8 cellular contexts compared by ENCODE assay signal in genomic region chr10:89702121-89702480, GRCh38. TPM values are rescaled to one million over a fixed set of nuclear protein-coding genes. Genes with fewer than 3 reads are reported as not detected.
A peak's percentile ranks its signal among the peaks of the same experiment; 100 is the strongest.
DNase-seq lines count a peak whose midpoint lies in the region; ATAC-seq, FAIRE-seq and TF ChIP-seq lines count a peak whose summit lies in the region.

No MANE protein-coding gene starts in this region.

- H3K4me1 ChIP-seq in A549 (peaks cover 25% of the 10 kb centered on the region; the same call in 2 of the 3 replicates), ectodermal cell (ENCODE audit: control insufficient read depth, insufficient read depth, low read length) (peaks cover 4% of the 10 kb centered on the region), neuron (ENCODE audit: insufficient read depth, low read length) (peaks cover 13% of the 10 kb centered on the region)

- no peak for TF ChIP-seq RAD21 in A549 (conservative IDR thresholded peaks at IDR 0.05 in 1 of 2, IDR thresholded peaks at IDR 0.05 in 1 of 2)

- TF ChIP-seq CTCF in A549 (IDR thresholded peaks at IDR 0.05) (no peak), GM12875 (IDR thresholded peaks at IDR 0.05; ENCODE audit: borderline replicate concordance, insufficient read depth, low read depth, low read length) (no peak)

- ATAC-seq in A549 (peak; percentile 9 to 27; a peak in 1 of 6 replicates), SK-N-SH treated with all-trans-retinoic acid at 6 μM for 48 hours (peak; percentile 9), GM21825 (IDR thresholded peaks at IDR 0.05; ENCODE audit: unreplicated experiment) (no peak), HG03139 (IDR thresholded peaks at IDR 0.05; ENCODE audit: unreplicated experiment) (no peak)

- H3K4me3 ChIP-seq in A549: peak overlapping the region; percentile 54
- peak overlapping the region; percentile 79 for H3K4me3 ChIP-seq in GM12875 (ENCODE audit: low read depth, low read length)
- peak overlapping the region; percentile 99 for H3K4me3 ChIP-seq in ectodermal cell (ENCODE audit: insufficient read depth, low read depth, low read length)
- H3K4me3 ChIP-seq in neuron (ENCODE audit: low read length): peak overlapping the region; percentile 61

- WGBS in A549 (ENCODE audit: missing lambda C conversion rate): 15% methylated on average over 7 of the region's 7 CpGs
- WGBS in ectodermal cell, 2 experiments: 10 to 16% methylated on average over 6 of the region's 7 CpGs

- POLR2A ChIA-PET in A549 (lab: Yijun Ruan, JAX): interaction anchor here (1.0 kb wide), 1 partner anchor 8 kb away, joined by 3 read pairs; no protein-coding TSS in a partner anchor

- H3K9me3 ChIP-seq in A549: no peaks in the 10 kb centered on the region
- H3K9me3 ChIP-seq in ectodermal cell (ENCODE audit: control insufficient read depth, low read length): no peaks in the 10 kb centered on the region
- no peaks in the 10 kb centered on the region for H3K9me3 ChIP-seq in neuron (ENCODE audit: low read length)

- H3K27me3 ChIP-seq in ectodermal cell (ENCODE audit: control insufficient read depth, insufficient read depth, low read length, poor library complexity, severe bottlenecking) (no peaks in the 10 kb centered on the region), neuron (ENCODE audit: insufficient read depth, low read length) (no peaks in the 10 kb centered on the region)

- peak overlapping the region; percentile 81 to 88 for H3K27ac ChIP-seq in A549
- peak overlapping the region; percentile 87 for H3K27ac ChIP-seq in ectodermal cell (ENCODE audit: insufficient read depth, low read depth, low read length, poor library complexity, severe bottlenecking)

- FAIRE-seq in A549 (lab: Jason Lieb, UNC): no peak

- no peak for TF ChIP-seq EP300 in A549 (IDR thresholded peaks at IDR 0.05)

- CTCF ChIA-PET in A549 (lab: Yijun Ruan, JAX): interaction anchor here (2.0 kb wide), 1 partner anchor 58 kb away, joined by 4 read pairs; no protein-coding TSS in a partner anchor

- peak overlapping the region; percentile 79 for H3K4me2 ChIP-seq in A549

- peak overlapping the region; percentile 51 for H2AFZ ChIP-seq in neuron (ENCODE audit: low read depth, low read length)

- peak in 1 of 2 experiments; percentile 10 for DNase-seq in A549 (ENCODE audit: low read depth in 1 of 2, low spot score in 1 of 2)
- no peak for DNase-seq in GDM1 (lab: John Stamatoyannopoulos, UW)

- TF ChIP-seq POLR2A in A549 (IDR thresholded peaks at IDR 0.05; ENCODE audit: low read length): no peak

- H3K36me3 ChIP-seq in ectodermal cell (ENCODE audit: control insufficient read depth, insufficient read depth, low read length) (no peaks in the 10 kb centered on the region), neuron (ENCODE audit: insufficient read depth, low read length) (no peaks in the 10 kb centered on the region)

TF ChIP-seq in A549, 52 proteins besides CTCF, POLR2A, EP300 and RAD21:
- no peak for TF ChIP-seq HES2 (IDR thresholded peaks at IDR 0.05)
- no peak for TF ChIP-seq CBX2 (IDR thresholded peaks at IDR 0.05; ENCODE audit: borderline replicate concordance, low read depth)
- no peak for TF ChIP-seq CHD2 (IDR thresholded peaks at IDR 0.05; ENCODE audit: low read length, partially characterized antibody)
- no peak for TF ChIP-seq RCOR1 (IDR thresholded peaks at IDR 0.05; ENCODE audit: low read depth, low read length)
- TF ChIP-seq RNF2 (IDR thresholded peaks at IDR 0.05; ENCODE audit: borderline replicate concordance, low read depth): no peak
- TF ChIP-seq E2F6 (IDR thresholded peaks at IDR 0.05; ENCODE audit: borderline replicate concordance, low read depth): no peak
- TF ChIP-seq KDM5A (IDR thresholded peaks at IDR 0.05): no peak
- TF ChIP-seq NR3C1 (IDR thresholded peaks at IDR 0.05): no peak
- TF ChIP-seq PBX3 (IDR thresholded peaks at IDR 0.05): no peak

TF ChIP-seq in SK-N-SH treated with all-trans-retinoic acid at 6 μM for 48 hours, 23 proteins besides CTCF, POLR2A, EP300 and RAD21:
- TF ChIP-seq SNAI2 (CRISPR knock-in tag; IDR thresholded peaks at IDR 0.05): no peak
- peak; percentile 82; the same call in 1 of the 2 replicates for TF ChIP-seq ZFP3 (CRISPR knock-in tag; IDR thresholded peaks at IDR 0.05)

RNA-seq across cellular contexts. Expression of gene KIF20B, which starts 0.7 kb away (rescaled TPM):
- polyA plus RNA-seq in A549 (2011; rRNA removed) (14.2 and 14.8 TPM in 2 replicates), A549 (2017; fragmentation: RNase III; extraction: RNeasy Plus Mini Kit Qiagen cat#74134 plus additional on column Dnase treatment) (12.3 to 14.4 TPM (median 12.6 TPM) in 3 replicates)
- 2.0 and 2.3 TPM in 2 replicates for polyA plus RNA-seq in A549 (2012; cell fraction: cytosol; rRNA removed)
- polyA plus RNA-seq in A549 (2012; cell fraction: nucleus; rRNA removed): 1.9 and 2.6 TPM in 2 replicates
- polyA minus RNA-seq in A549 (2011; rRNA and poly(A)+ RNA removed): 4.1 and 4.8 TPM in 2 replicates
- polyA plus RNA-seq in ectodermal cell (2013, experiment 1 of 4): 26.6 TPM
- polyA plus RNA-seq in ectodermal cell (2013, experiment 2 of 4): 29.2 TPM
- polyA plus RNA-seq in ectodermal cell (2013, experiment 3 of 4): 27.1 TPM
- 28.2 TPM for polyA plus RNA-seq in ectodermal cell (2013, experiment 4 of 4)

RNA-seq across cellular contexts. Expression of gene PANK1, which starts 57.1 kb away (rescaled TPM):
- polyA plus RNA-seq in A549 (2011; rRNA removed): 9.0 and 10.5 TPM in 2 replicates
- 2.6 and 3.1 TPM in 2 replicates for polyA plus RNA-seq in A549 (2012; cell fraction: cytosol; rRNA removed)
- polyA plus RNA-seq in A549 (2012; cell fraction: nucleus; rRNA removed): 0.95 and 1.1 TPM in 2 replicates
- 5.5 to 6.7 TPM (median 5.6 TPM) in 3 replicates for polyA plus RNA-seq in A549 (2017; fragmentation: RNase III; extraction: RNeasy Plus Mini Kit Qiagen cat#74134 plus additional on column Dnase treatment)
- 7.6 and 10.6 TPM in 2 replicates for polyA minus RNA-seq in A549 (2011; rRNA and poly(A)+ RNA removed)
- polyA plus RNA-seq in ectodermal cell (2013, experiment 1 of 4): 39.6 TPM
- polyA plus RNA-seq in ectodermal cell (2013, experiment 2 of 4): 36.7 TPM
- 28.7 TPM for polyA plus RNA-seq in ectodermal cell (2013, experiment 3 of 4)
- 29.4 TPM for polyA plus RNA-seq in ectodermal cell (2013, experiment 4 of 4)

Comparison
In these comparisons a context has a peak if more than half of its experiments do, and no peak if none do; other contexts are left out.
1. ATAC-seq: peak in A549 (2 of 2) and SK-N-SH treated with all-trans-retinoic acid at 6 μM for 48 hours (single experiment); none in GM21825 (single experiment) and HG03139 (single experiment).
2. Peak in every context shown above with its lines, with median percentiles within 50 percentile points of each other: H3K4me3 ChIP-seq.